23 cellular contexts compared by ENCODE assay signal in the genomic region with DNA sequence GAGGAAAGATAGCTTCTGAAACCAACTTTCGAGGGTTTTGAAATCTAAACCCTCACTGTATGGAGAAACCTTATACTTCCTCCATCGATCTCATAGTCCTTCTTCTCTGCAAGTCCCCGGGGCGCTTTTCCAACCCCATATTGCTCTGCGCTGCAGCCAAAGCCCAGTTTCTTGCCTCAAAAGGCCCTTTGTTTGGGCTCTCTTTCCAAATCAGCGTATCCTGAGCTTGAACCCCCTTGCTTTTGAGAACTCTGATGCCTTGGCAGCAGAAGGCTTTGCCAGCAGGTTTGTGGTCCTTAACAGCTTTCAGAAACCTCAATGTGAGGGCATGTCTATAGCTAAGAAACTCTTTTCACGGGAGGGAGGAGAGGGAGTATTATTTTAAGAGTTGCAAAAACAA. TPM values are rescaled to one million over a fixed set of nuclear protein-coding genes. Genes with fewer than 3 reads are reported as not detected.
DNase-seq lines count a peak whose midpoint lies in the region; ATAC-seq lines count a peak whose summit lies in the region.
"Had no signal": no experiment of that assay in that cellular context is flagged by ENCODE, and none has a peak within 500 bp of the region (broad histone marks: within the 10 kb centered on the region; RNA-seq: fewer than 3 reads in every experiment).

No MANE protein-coding gene starts in this region.

- DNase-seq in NOMO-1 treated with dmso at 0.1 percent for 144 hours (lab: John Stamatoyannopoulos, UW; ENCODE audit: unreplicated experiment), result peak; percentile 50
- DNase-seq in caudate nucleus (lab: John Stamatoyannopoulos, UW), result peak in 49 of 61 donors; percentile 14 to 83 (median 49)
- peak; percentile 85 for DNase-seq in midbrain (lab: John Stamatoyannopoulos, UW)
- DNase-seq in T-helper 9 cell, result no peak
- no peak for DNase-seq in kidney tubule cell (ENCODE audit: low spot score)
- DNase-seq: activated CD4-positive, alpha-beta memory T cell treated with anti-CD3 and anti-CD28 coated beads, Interleukin-2, amount 10 ng/mL, durations not matched to agents 7 days and 5 days; activated CD4-positive, CD25-positive, alpha-beta regulatory T cell treated with anti-CD3 and anti-CD28 coated beads, Interleukin-2, amount 50 U/mL, for 72 hours; CD4-positive, CD25-positive, alpha-beta regulatory T cell; effector CD4-positive, alpha-beta T cell; HCEC 1CT; mucosa of descending colon; NCI-H1092 treated with DMSO at 0.1 percent for 48 hours; NCI-H187 treated with DMSO at 0.1 percent for 48 hours; NCI-H345; NCI-H82; SHP77; stimulated activated CD4-positive, alpha-beta T cell treated with anti-CD3 and anti-CD28 coated beads, Interleukin-2, amount 100 ng/mL, for 24 hours; T-cell had no signal

- peak overlapping the region; percentile 87 for H3K27ac ChIP-seq in caudate nucleus (ENCODE audit: low read depth, low read length)
- H3K27ac ChIP-seq in temporal lobe (ENCODE audit: low read depth, low read length), result peak overlapping the region; percentile 47
- H3K27ac ChIP-seq: hepatocyte, HL-60, suprapubic skin had no signal

- ATAC-seq in GM21423 (IDR thresholded peaks at IDR 0.05; ENCODE audit: unreplicated experiment), result no peak
- ATAC-seq: mucosa of descending colon, T-cell had no signal

RNA-seq across cellular contexts. Expression of gene PLPP3, which starts 21.6 kb away (rescaled TPM):
- 36.4 TPM for total RNA-seq in temporal lobe
- total RNA-seq: activated CD4-positive, alpha-beta memory T cell treated with anti-CD3 and anti-CD28 coated beads, Interleukin-2, amount 10 ng/mL, durations not matched to agents 7 days and 5 days; CD4-positive, CD25-positive, alpha-beta regulatory T cell had no signal

Comparison
In these comparisons a context has a peak if more than half of its experiments do, and no peak if none do; other contexts are left out.
1. DNase-seq: peak in NOMO-1 treated with dmso at 0.1 percent for 144 hours (single experiment), caudate nucleus (49 of 61) and midbrain (single experiment); none in T-helper 9 cell (single experiment) and kidney tubule cell (single experiment).